In genomic region chr5:79346420-79346824, GRCh38 we compare ENCODE assay signal across 12 cellular contexts.
DNase-seq lines count a peak whose midpoint lies in the region; ATAC-seq and TF ChIP-seq lines count a peak whose summit lies in the region.
"Had no signal": no experiment of that assay in that cellular context is flagged by ENCODE, and none has a peak within 500 bp of the region (broad histone marks: within the 10 kb centered on the region; RNA-seq: fewer than 3 reads in every experiment).

No MANE protein-coding gene starts in this region.

- POLR2A ChIA-PET in PC-3 (lab: Charles Lee; ENCODE audit: unreplicated experiment): interaction anchor here (0.5 kb wide), 1 partner anchor 157 kb away, joined by 3 read pairs; no protein-coding TSS in a partner anchor

- H3F3A ChIP-seq in PC-3 (ENCODE audit: low read length, unreplicated experiment): peaks cover 4% of the 10 kb centered on the region

- peak overlapping the region; percentile 51; the same call in 1 of the 2 replicates for H2AFZ ChIP-seq in PC-3 (ENCODE audit: low read length)

- peak overlapping the region; percentile 30 for H3K4me2 ChIP-seq in PC-3 (ENCODE audit: low read length)

- ATAC-seq in PC-3: peak; percentile 88
- peak in 3 of 4 donors; percentile 34 to 58 (median 56) for ATAC-seq in psoas muscle
- no peak for ATAC-seq in lower lobe of right lung
- ATAC-seq in activated T-helper 17 cell treated with anti-CD3 and anti-CD28 coated beads, Interleukin-2, amount 50 U/mL, for 72 hours (replicated peaks): no peak
- ATAC-seq: WTC11 had no signal

- H3K79me2 ChIP-seq in PC-3 (ENCODE audit: low read length): no peaks in the 10 kb centered on the region

- no peaks in the 10 kb centered on the region for H3K9me3 Mint-ChIP-seq in activated T-helper 17 cell treated with anti-CD3 and anti-CD28 coated beads, Interleukin-2, amount 50 U/mL, for 72 hours

- BruUV-seq in PC-3 (replicated peaks; lab: Mats Ljungman, UMichigan): no TSS peak

- H3K36me3 ChIP-seq in PC-3 (ENCODE audit: low read depth, low read length) (no peaks in the 10 kb centered on the region), psoas muscle (ENCODE audit: insufficient read depth in 1 of 2, low read depth in 1 of 2) (no peaks in the 10 kb centered on the region), lower lobe of right lung (no peaks in the 10 kb centered on the region)
- H3K36me3 ChIP-seq: vagina had no signal

- 84 to 87% (median 85%) methylated on average over 6 of the region's 6 CpGs for WGBS in psoas muscle, 3 donors

- TF ChIP-seq CTCF in PC-3 (conservative IDR thresholded peaks at IDR 0.05; ENCODE audit: low read depth, low read length): no peak
- TF ChIP-seq CTCF in epithelial cell of esophagus (IDR thresholded peaks at IDR 0.05; ENCODE audit: insufficient read depth, low read depth, low read length, missing control alignments): no peak
- no peak for TF ChIP-seq CTCF in psoas muscle (IDR thresholded peaks at IDR 0.05)
- TF ChIP-seq CTCF in lower lobe of right lung (IDR thresholded peaks at IDR 0.05): no peak

- no peaks in the 10 kb centered on the region for H3K9me3 ChIP-seq in PC-3 (ENCODE audit: low read length)
- H3K9me3 ChIP-seq in psoas muscle: no peaks in the 10 kb centered on the region
- no peaks in the 10 kb centered on the region for H3K9me3 ChIP-seq in lower lobe of right lung
- H3K9me3 ChIP-seq: vagina had no signal

- no peaks in the 10 kb centered on the region for H3K9me2 ChIP-seq in PC-3 (replicated peaks; ENCODE audit: low read length)

- no peaks in the 10 kb centered on the region for H3K27me3 Mint-ChIP-seq in activated T-helper 17 cell treated with anti-CD3 and anti-CD28 coated beads, Interleukin-2, amount 50 U/mL, for 72 hours

- CTCF ChIA-PET in PC-3 (lab: Charles Lee): interaction anchor here (0.6 kb wide), 1 partner anchor 119 kb away, joined by 3 read pairs; no protein-coding TSS in a partner anchor

- H3K27me3 ChIP-seq in PC-3 (ENCODE audit: low read length): no peaks in the 10 kb centered on the region
- H3K27me3 ChIP-seq in psoas muscle (ENCODE audit: insufficient read depth in 3 of 3, low read length in 2 of 3): no peaks in the 10 kb centered on the region
- no peaks in the 10 kb centered on the region for H3K27me3 ChIP-seq in lower lobe of right lung (ENCODE audit: low read depth)
- H3K27me3 ChIP-seq: vagina had no signal

- H4K20me1 ChIP-seq in PC-3 (ENCODE audit: low read length): no peaks in the 10 kb centered on the region

- no peak overlapping the region for H3K4me3 ChIP-seq in PC-3 (ENCODE audit: low read length)
- H3K4me3 ChIP-seq in epithelial cell of esophagus (ENCODE audit: low read length): no peak overlapping the region
- H3K4me3 ChIP-seq in psoas muscle: no peak overlapping the region
- no peak overlapping the region for H3K4me3 ChIP-seq in lower lobe of right lung
- H3K4me3 ChIP-seq: vagina had no signal

- H3K27ac ChIP-seq in PC-3 (ENCODE audit: low read length) (peak overlapping the region; percentile 83), psoas muscle (no peak overlapping the region), lower lobe of right lung (no peak overlapping the region)
- H3K27ac ChIP-seq: vagina had no signal

- no peak overlapping the region for H3K27ac Mint-ChIP-seq in activated T-helper 17 cell treated with anti-CD3 and anti-CD28 coated beads, Interleukin-2, amount 50 U/mL, for 72 hours
- H3K27ac Mint-ChIP-seq: nephron, WTC11 had no signal

- peaks cover 40% of the 10 kb centered on the region for H3K4me1 ChIP-seq in PC-3 (ENCODE audit: insufficient read depth, low read length)
- H3K4me1 ChIP-seq in psoas muscle: no peaks in the 10 kb centered on the region
- no peaks in the 10 kb centered on the region for H3K4me1 ChIP-seq in lower lobe of right lung
- H3K4me1 ChIP-seq: vagina had no signal

- intact Hi-C loops in PC-3 (cut with micrococcal nuclease): no loop called here
- intact Hi-C loops in psoas muscle (cut with DNase I): no loop called here
- intact Hi-C loops in lower lobe of right lung (cut with DNase I): no loop called here

- peak overlapping the region; percentile 63; the same call in 1 of the 2 replicates for H3K9ac ChIP-seq in PC-3 (ENCODE audit: low read length)

- H3K4me3 Mint-ChIP-seq in activated T-helper 17 cell treated with anti-CD3 and anti-CD28 coated beads, Interleukin-2, amount 50 U/mL, for 72 hours: no peak overlapping the region
- H3K4me3 Mint-ChIP-seq: nephron, WTC11 had no signal

- peak; percentile 29 for DNase-seq in GM04503 (ENCODE audit: low read depth)
- peak; percentile 95 for DNase-seq in PC-3
- peak; percentile 76 for DNase-seq in epithelial cell of esophagus (ENCODE audit: low read depth)
- no peak for DNase-seq in psoas muscle
- no peak for DNase-seq in DMS153 (lab: John Stamatoyannopoulos, UW)
- DNase-seq in lower lobe of right lung: no peak
- DNase-seq in activated naive CD4-positive, alpha-beta T cell treated with Interleukin-2 at 50 U/mL for 16 hours: no peak
- DNase-seq: NCI-H1436 treated with DMSO at 0.1 percent for 48 hours had no signal

- H3K36me3 Mint-ChIP-seq in activated T-helper 17 cell treated with anti-CD3 and anti-CD28 coated beads, Interleukin-2, amount 50 U/mL, for 72 hours (ENCODE audit: low read depth): no peaks in the 10 kb centered on the region

- H3K4me1 Mint-ChIP-seq in activated T-helper 17 cell treated with anti-CD3 and anti-CD28 coated beads, Interleukin-2, amount 50 U/mL, for 72 hours: no peaks in the 10 kb centered on the region
- H3K4me1 Mint-ChIP-seq: nephron, WTC11 had no signal

Comparison
In these comparisons a context has a peak if more than half of its experiments do, and no peak if none do; other contexts are left out.
1. DNase-seq: peak in GM04503 (single experiment), PC-3 (single experiment) and epithelial cell of esophagus (single experiment); none in psoas muscle (0 of 2), DMS153 (single experiment), lower lobe of right lung (single experiment) and activated naive CD4-positive, alpha-beta T cell treated with Interleukin-2 at 50 U/mL for 16 hours (single experiment).
2. ATAC-seq: peak in PC-3 (single experiment) and psoas muscle (3 of 4); none in lower lobe of right lung (0 of 2) and activated T-helper 17 cell treated with anti-CD3 and anti-CD28 coated beads, Interleukin-2, amount 50 U/mL, for 72 hours (single experiment).